Comparison of ENCODE assay signal across 11 cellular contexts in the genomic region with DNA sequence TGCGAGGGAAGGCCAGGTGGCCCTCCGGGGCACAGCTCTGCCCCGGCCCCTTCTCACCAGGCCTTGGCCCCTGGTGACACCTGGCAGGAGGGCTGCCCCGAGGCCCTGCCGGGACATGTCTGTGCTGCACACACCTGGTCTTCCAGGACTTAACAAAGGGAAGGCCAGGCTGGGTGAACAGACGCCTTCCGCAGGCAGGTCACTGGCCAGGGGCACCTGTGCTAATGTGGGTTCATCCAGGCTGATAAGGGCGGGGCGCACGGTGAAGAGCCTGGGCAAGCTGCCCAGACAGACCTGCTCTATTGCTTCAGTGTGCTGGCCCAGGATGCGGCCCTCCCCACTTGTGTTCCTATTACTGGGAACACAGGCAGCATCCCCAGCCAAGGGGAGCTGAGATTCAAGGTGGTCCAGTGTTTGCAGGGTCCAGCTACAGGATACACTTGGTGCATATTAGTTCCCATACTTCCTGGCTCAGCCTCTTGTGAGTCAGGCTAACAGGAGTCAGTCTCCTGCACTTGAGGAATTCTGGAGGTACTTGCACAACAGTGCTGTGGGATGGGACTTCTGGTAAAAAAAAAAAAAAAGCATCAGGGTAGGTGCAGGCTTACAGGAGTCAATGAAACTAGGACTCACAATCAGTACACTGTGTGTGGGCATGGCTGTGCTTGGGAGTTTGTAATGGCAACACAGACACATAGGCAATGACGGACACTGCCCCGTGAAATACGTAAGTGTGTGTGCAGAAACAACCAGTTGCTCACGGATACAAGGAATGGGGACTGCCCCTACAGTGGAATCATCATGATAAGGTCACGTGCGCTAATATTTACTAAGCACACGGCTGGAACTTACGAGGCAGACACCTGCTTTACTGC.
DNase-seq lines count a peak whose midpoint lies in the region; FAIRE-seq and TF ChIP-seq lines count a peak whose summit lies in the region.
"Had no signal": no experiment of that assay in that cellular context is flagged by ENCODE, and none has a peak within 500 bp of the region (broad histone marks: within the 10 kb centered on the region; RNA-seq: fewer than 3 reads in every experiment).

No MANE protein-coding gene starts in this region.

- no peaks in the 10 kb centered on the region for H3K27me3 ChIP-seq in rectal smooth muscle tissue (ENCODE audit: control insufficient read depth, insufficient read depth, low read length)

- peaks cover 43% of the 10 kb centered on the region for H3K4me1 ChIP-seq in rectal smooth muscle tissue (ENCODE audit: control insufficient read depth, insufficient read depth, low read length)

- H3K4me3 ChIP-seq in epithelial cell of proximal tubule (ENCODE audit: low read depth, low read length) (no peak overlapping the region), rectal smooth muscle tissue (ENCODE audit: low read length) (no peak overlapping the region)
- H3K4me3 ChIP-seq: lower lobe of right lung had no signal

- peaks cover 14% of the 10 kb centered on the region for H3K36me3 ChIP-seq in rectal smooth muscle tissue (ENCODE audit: control insufficient read depth, insufficient read depth, low read length)

- no peak overlapping the region for H3K9ac ChIP-seq in rectal smooth muscle tissue (ENCODE audit: low read length)

- in situ Hi-C loops in GM13977 (cut with MboI; ENCODE audit: low pct_unique_long_range_greater_than_20kb, low sequenced_read_pairs, unreplicated experiment), result no loop called here

- FAIRE-seq in frontal cortex (lab: Jason Lieb, UNC), result no peak
- FAIRE-seq: RCC 7860 had no signal

- TF ChIP-seq CTCF in epithelial cell of proximal tubule (conservative IDR thresholded peaks at IDR 0.05; ENCODE audit: low read depth, low read length) (no peak), GM13977 (IDR thresholded peaks at IDR 0.05; ENCODE audit: extremely low read depth, insufficient read depth, missing control alignments) (no peak)

- H3K27ac ChIP-seq in rectal smooth muscle tissue (ENCODE audit: low read depth, low read length), result peak overlapping the region; percentile 83
- H3K27ac ChIP-seq: lower lobe of right lung had no signal

- DNase-seq in HCEC 1CT, result peak; percentile 39
- DNase-seq in NCI-H69 (lab: John Stamatoyannopoulos, UW), result peak; percentile 4
- DNase-seq in epithelial cell of proximal tubule (ENCODE audit: low read depth), result peak; percentile 41
- no peak for DNase-seq in hippocampal formation (lab: John Stamatoyannopoulos, UW)
- no peak for DNase-seq in frontal cortex (ENCODE audit: low spot score in 2 of 2)
- no peak for DNase-seq in GM13977 (ENCODE audit: low spot score)
- DNase-seq: activated T-cell treated with anti-CD3 and anti-CD28 coated beads for 4 hours, lower lobe of right lung, NCI-H1048 had no signal

Comparison
In these comparisons a context has a peak if more than half of its experiments do, and no peak if none do; other contexts are left out.
1. DNase-seq: peak in HCEC 1CT (single experiment), NCI-H69 (single experiment) and epithelial cell of proximal tubule (single experiment); none in hippocampal formation (0 of 2), frontal cortex (0 of 2) and GM13977 (single experiment).